1 cellular context compared by ENCODE assay signal in genomic region chr10:79068562-79069324, GRCh38.
TF ChIP-seq lines count a peak whose summit lies in the region.

Gene ZMIZ1 (plus strand): TSS chr10:79068966. CDS start chr10:79201633, 132,667 bp downstream.

TF ChIP-seq in HepG2, 621 proteins besides CTCF, POLR2A, EP300 and RAD21 (continued from another document and continues in another):
- TF ChIP-seq PBX2 (CRISPR knock-in tag; IDR thresholded peaks at IDR 0.05) (no peak), ZNF784 (CRISPR knock-in tag; IDR thresholded peaks at IDR 0.05; ENCODE audit: borderline replicate concordance) (no peak), BCLAF1 (IDR thresholded peaks at IDR 0.05) (no peak), CHD4 (IDR thresholded peaks at IDR 0.05; ENCODE audit: borderline replicate concordance, low read length) (no peak), PRDM15 (CRISPR knock-in tag; IDR thresholded peaks at IDR 0.05) (peak; percentile 99), JUNB (CRISPR knock-in tag; IDR thresholded peaks at IDR 0.05; ENCODE audit: borderline replicate concordance) (no peak), CEBPB (IDR thresholded peaks at IDR 0.05; ENCODE audit: borderline replicate concordance, low read depth, low read length) (no peak), ZNF816 (CRISPR knock-in tag; IDR thresholded peaks at IDR 0.05; ENCODE audit: borderline replicate concordance) (no peak), HOXD1 (CRISPR knock-in tag; IDR thresholded peaks at IDR 0.05) (no peak), AHDC1 (CRISPR knock-in tag; IDR thresholded peaks at IDR 0.05; ENCODE audit: borderline replicate concordance) (no peak), ZNF790 (CRISPR knock-in tag; IDR thresholded peaks at IDR 0.05; ENCODE audit: borderline replicate concordance) (no peak), U2AF2 (IDR thresholded peaks at IDR 0.05; ENCODE audit: low read depth, low read length) (no peak), ZNF20 (CRISPR knock-in tag; IDR thresholded peaks at IDR 0.05) (no peak), ZNF331 (CRISPR knock-in tag; IDR thresholded peaks at IDR 0.05) (0 out of 2 replicates have a peak, but pooled peaks have one; percentile 14), MEIS1 (CRISPR knock-in tag; IDR thresholded peaks at IDR 0.05; ENCODE audit: borderline replicate concordance) (no peak), MXD1 (CRISPR knock-in tag; IDR thresholded peaks at IDR 0.05) (0 out of 2 replicates have a peak, but pooled peaks have one; percentile 6), TRIM24 (CRISPR knock-in tag; IDR thresholded peaks at IDR 0.05) (no peak), SIX4 (CRISPR knock-in tag; IDR thresholded peaks at IDR 0.05) (peak; percentile 98), FOXM1 (CRISPR knock-in tag; IDR thresholded peaks at IDR 0.05) (no peak), RAD51 (IDR thresholded peaks at IDR 0.05; ENCODE audit: borderline replicate concordance) (no peak), ZNF549 (CRISPR knock-in tag; IDR thresholded peaks at IDR 0.05) (no peak), ZNF746 (CRISPR knock-in tag; IDR thresholded peaks at IDR 0.05) (no peak; the same call in 1 of the 2 replicates), KIAA2018 (CRISPR knock-in tag; IDR thresholded peaks at IDR 0.05; ENCODE audit: borderline replicate concordance) (no peak), HNF1B (CRISPR knock-in tag; IDR thresholded peaks at IDR 0.05) (no peak), ZNF629 (CRISPR knock-in tag; conservative IDR thresholded peaks at IDR 0.05) (no peak), ZNF792 (CRISPR knock-in tag; IDR thresholded peaks at IDR 0.05) (no peak)
